Comparison of ENCODE assay signal across 12 cellular contexts in genomic region chr6:156163311-156163710, GRCh38.
"Had no signal": no experiment of that assay in that cellular context is flagged by ENCODE, and none has a peak within 500 bp of the region (broad histone marks: within the 10 kb centered on the region; RNA-seq: fewer than 3 reads in every experiment).

No MANE protein-coding gene starts in this region.

- H3K27me3 Mint-ChIP-seq: activated naive CD4-positive, alpha-beta T cell treated with anti-CD3 and anti-CD28 coated beads, Interleukin-2, amount 10 ng/mL, durations not matched to agents 7 days and 5 days; brain; dendritic cell treated with granulocyte-macrophage colony-stimulating factor and Interleukin-4, amounts not matched to agents 40 ng/mL and 50 ng/mL, for 4 days had no signal

- H3K9me3 Mint-ChIP-seq: activated naive CD4-positive, alpha-beta T cell treated with anti-CD3 and anti-CD28 coated beads, Interleukin-2, amount 10 ng/mL, durations not matched to agents 7 days and 5 days; brain; dendritic cell treated with granulocyte-macrophage colony-stimulating factor and Interleukin-4, amounts not matched to agents 40 ng/mL and 50 ng/mL, for 4 days; mesothelial cell of epicardium; WTC11 had no signal

- H3K27me3 ChIP-seq: neutrophil, tibial nerve had no signal

- DNase-seq: activated naive CD4-positive, alpha-beta T cell treated with anti-CD3 and anti-CD28 coated beads, Interleukin-2, amount 10 ng/mL, durations not matched to agents 7 days and 5 days; amygdala; cerebellar nuclear complex; hippocampal formation; retina; stimulated activated CD4-positive, alpha-beta T cell treated with anti-CD3 and anti-CD28 coated beads, Interleukin-4, amount 100 ng/mL, for 24 hours had no signal

- H3K27ac ChIP-seq: neutrophil, tibial nerve had no signal

- H3K4me3 ChIP-seq: tibial nerve had no signal

- H3K9me3 ChIP-seq: neutrophil, tibial nerve had no signal

- H3K36me3 ChIP-seq: neutrophil, tibial nerve had no signal

- H3K36me3 Mint-ChIP-seq: activated naive CD4-positive, alpha-beta T cell treated with anti-CD3 and anti-CD28 coated beads, Interleukin-2, amount 10 ng/mL, durations not matched to agents 7 days and 5 days; brain; mesothelial cell of epicardium; WTC11 had no signal

- H3K4me3 Mint-ChIP-seq: activated naive CD4-positive, alpha-beta T cell treated with anti-CD3 and anti-CD28 coated beads, Interleukin-2, amount 10 ng/mL, durations not matched to agents 7 days and 5 days; brain; dendritic cell treated with granulocyte-macrophage colony-stimulating factor and Interleukin-4, amounts not matched to agents 40 ng/mL and 50 ng/mL, for 4 days; mesothelial cell of epicardium; WTC11 had no signal

- H3K27ac Mint-ChIP-seq: activated naive CD4-positive, alpha-beta T cell treated with anti-CD3 and anti-CD28 coated beads, Interleukin-2, amount 10 ng/mL, durations not matched to agents 7 days and 5 days; dendritic cell treated with granulocyte-macrophage colony-stimulating factor and Interleukin-4, amounts not matched to agents 40 ng/mL and 50 ng/mL, for 4 days; mesothelial cell of epicardium; WTC11 had no signal

- ATAC-seq: WTC11 had no signal
